Comparison of ENCODE assay signal across 15 cellular contexts in the genomic region with DNA sequence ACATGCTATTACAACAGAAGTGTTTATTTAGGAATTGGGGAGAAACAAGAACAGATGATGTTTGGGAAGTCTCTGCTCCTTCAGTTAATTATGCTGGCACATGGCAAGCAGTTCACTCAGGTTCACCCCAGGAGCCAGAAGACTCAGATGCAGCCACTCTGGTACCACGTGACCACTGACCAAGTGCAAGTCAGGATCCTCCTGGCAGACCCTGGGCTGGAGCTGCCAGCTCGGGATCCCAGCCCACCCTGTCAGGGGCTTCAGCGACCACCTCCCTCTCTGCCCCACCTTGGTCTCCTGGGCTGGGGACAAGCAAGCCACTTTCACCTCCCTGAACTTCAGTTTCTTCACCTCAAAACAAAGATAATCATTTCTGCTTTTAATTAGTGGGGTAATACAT. TPM values are rescaled to one million over a fixed set of nuclear protein-coding genes. Genes with fewer than 3 reads are reported as not detected.
DNase-seq lines count a peak whose midpoint lies in the region; ATAC-seq and TF ChIP-seq lines count a peak whose summit lies in the region.
"Had no signal": no experiment of that assay in that cellular context is flagged by ENCODE, and none has a peak within 500 bp of the region (broad histone marks: within the 10 kb centered on the region; RNA-seq: fewer than 3 reads in every experiment).

No MANE protein-coding gene starts in this region.

- H3K4me1 ChIP-seq in osteoblast (ENCODE audit: insufficient read depth, low read length), result peaks cover 9% of the 10 kb centered on the region

- H3K27ac ChIP-seq in osteoblast (ENCODE audit: low read depth, low read length), result no peak overlapping the region
- H3K27ac ChIP-seq: HL-60 had no signal

- peak; percentile 24 for ATAC-seq in activated naive CD8-positive, alpha-beta T cell treated with anti-CD3 and anti-CD28 coated beads, Interleukin-2, amount 50 U/mL, for 24 hours
- ATAC-seq in HG02763 (IDR thresholded peaks at IDR 0.05; ENCODE audit: unreplicated experiment) (no peak), T-helper 17 cell (no peak)

- no peak for TF ChIP-seq CTCF in osteoblast (IDR thresholded peaks at IDR 0.05; ENCODE audit: extremely low read depth, low read depth, low read length)

- H3K36me3 ChIP-seq in osteoblast (ENCODE audit: insufficient read depth, low read length), result no peaks in the 10 kb centered on the region

- no peak overlapping the region for H3K4me3 ChIP-seq in osteoblast (ENCODE audit: insufficient read depth, low read length)

- DNase-seq in Ammon's horn (ENCODE audit: low spot score), result peak; percentile 1
- peak; percentile 17 for DNase-seq in DMS79 (lab: John Stamatoyannopoulos, UW)
- DNase-seq in activated naive CD8-positive, alpha-beta T cell treated with anti-CD3 and anti-CD28 coated beads, Interleukin-2, amount 50 U/mL, for 24 hours, result no peak
- peak; percentile 50 for DNase-seq in osteoblast (ENCODE audit: insufficient read length, low spot score, missing footprints)
- no peak for DNase-seq in T-helper 17 cell
- DNase-seq in activated CD8-positive, alpha-beta memory T cell treated with anti-CD3 and anti-CD28 coated beads, Interleukin-2, amount 50 U/mL, for 48 hours, result no peak
- DNase-seq: ACHN; Calu3; CD4-positive, alpha-beta T cell; DMS153; GF-D8; HCEC 1CT had no signal

- no peaks in the 10 kb centered on the region for H4K20me1 ChIP-seq in osteoblast (ENCODE audit: insufficient read depth, low read length)

- H3K4me2 ChIP-seq in osteoblast (ENCODE audit: insufficient read depth, low read length), result no peak overlapping the region

- no peaks in the 10 kb centered on the region for H3K9me3 Mint-ChIP-seq in activated naive CD8-positive, alpha-beta T cell treated with anti-CD3 and anti-CD28 coated beads, Interleukin-2, amount 50 U/mL, for 24 hours
- H3K9me3 Mint-ChIP-seq: CD4-positive, alpha-beta T cell had no signal

- H3K9me3 ChIP-seq in osteoblast (ENCODE audit: low read depth, low read length) (no peaks in the 10 kb centered on the region), T-helper 17 cell (ENCODE audit: control insufficient read depth, low read length, poor library complexity, severe bottlenecking) (no peaks in the 10 kb centered on the region)

- no peaks in the 10 kb centered on the region for H3K36me3 Mint-ChIP-seq in activated naive CD8-positive, alpha-beta T cell treated with anti-CD3 and anti-CD28 coated beads, Interleukin-2, amount 50 U/mL, for 24 hours (ENCODE audit: low read depth)
- peaks cover 5% of the 10 kb centered on the region for H3K36me3 Mint-ChIP-seq in T-helper 17 cell (ENCODE audit: low read depth)

- no peaks in the 10 kb centered on the region for H3K4me1 Mint-ChIP-seq in activated naive CD8-positive, alpha-beta T cell treated with anti-CD3 and anti-CD28 coated beads, Interleukin-2, amount 50 U/mL, for 24 hours
- peaks cover 3% of the 10 kb centered on the region for H3K4me1 Mint-ChIP-seq in T-helper 17 cell
- H3K4me1 Mint-ChIP-seq: B cell had no signal

- peaks cover 6% of the 10 kb centered on the region for H3K27me3 Mint-ChIP-seq in activated naive CD8-positive, alpha-beta T cell treated with anti-CD3 and anti-CD28 coated beads, Interleukin-2, amount 50 U/mL, for 24 hours
- H3K27me3 Mint-ChIP-seq in T-helper 17 cell, result peaks cover 30% of the 10 kb centered on the region

- no peak overlapping the region for H3K4me3 Mint-ChIP-seq in activated naive CD8-positive, alpha-beta T cell treated with anti-CD3 and anti-CD28 coated beads, Interleukin-2, amount 50 U/mL, for 24 hours
- H3K4me3 Mint-ChIP-seq in T-helper 17 cell, result no peak overlapping the region
- H3K4me3 Mint-ChIP-seq: B cell; CD4-positive, alpha-beta T cell had no signal

- no peak overlapping the region for H3K27ac Mint-ChIP-seq in activated naive CD8-positive, alpha-beta T cell treated with anti-CD3 and anti-CD28 coated beads, Interleukin-2, amount 50 U/mL, for 24 hours
- H3K27ac Mint-ChIP-seq in T-helper 17 cell, result no peak overlapping the region
- H3K27ac Mint-ChIP-seq: B cell; CD4-positive, alpha-beta T cell had no signal

- no peaks in the 10 kb centered on the region for H3K79me2 ChIP-seq in osteoblast (ENCODE audit: insufficient read depth, low read length)

- H3K27me3 ChIP-seq in osteoblast (ENCODE audit: insufficient read depth, low read length), result peaks cover 7% of the 10 kb centered on the region

- H2AFZ ChIP-seq in osteoblast (ENCODE audit: low read length), result no peak overlapping the region

RNA-seq across cellular contexts. Expression of a gene that starts 12.0 kb away (rescaled TPM):
- total RNA-seq in osteoblast (not detected in 2 replicates), T-helper 17 cell (under 1 TPM; 0.29 to 0.55 TPM)

Comparison
In these comparisons a context has a peak if more than half of its experiments do, and no peak if none do; other contexts are left out.
1. DNase-seq: peak in Ammon's horn (single experiment), DMS79 (single experiment) and osteoblast (single experiment); none in activated naive CD8-positive, alpha-beta T cell treated with anti-CD3 and anti-CD28 coated beads, Interleukin-2, amount 50 U/mL, for 24 hours (single experiment), T-helper 17 cell (0 of 3) and activated CD8-positive, alpha-beta memory T cell treated with anti-CD3 and anti-CD28 coated beads, Interleukin-2, amount 50 U/mL, for 48 hours (single experiment).